In the genomic region with DNA sequence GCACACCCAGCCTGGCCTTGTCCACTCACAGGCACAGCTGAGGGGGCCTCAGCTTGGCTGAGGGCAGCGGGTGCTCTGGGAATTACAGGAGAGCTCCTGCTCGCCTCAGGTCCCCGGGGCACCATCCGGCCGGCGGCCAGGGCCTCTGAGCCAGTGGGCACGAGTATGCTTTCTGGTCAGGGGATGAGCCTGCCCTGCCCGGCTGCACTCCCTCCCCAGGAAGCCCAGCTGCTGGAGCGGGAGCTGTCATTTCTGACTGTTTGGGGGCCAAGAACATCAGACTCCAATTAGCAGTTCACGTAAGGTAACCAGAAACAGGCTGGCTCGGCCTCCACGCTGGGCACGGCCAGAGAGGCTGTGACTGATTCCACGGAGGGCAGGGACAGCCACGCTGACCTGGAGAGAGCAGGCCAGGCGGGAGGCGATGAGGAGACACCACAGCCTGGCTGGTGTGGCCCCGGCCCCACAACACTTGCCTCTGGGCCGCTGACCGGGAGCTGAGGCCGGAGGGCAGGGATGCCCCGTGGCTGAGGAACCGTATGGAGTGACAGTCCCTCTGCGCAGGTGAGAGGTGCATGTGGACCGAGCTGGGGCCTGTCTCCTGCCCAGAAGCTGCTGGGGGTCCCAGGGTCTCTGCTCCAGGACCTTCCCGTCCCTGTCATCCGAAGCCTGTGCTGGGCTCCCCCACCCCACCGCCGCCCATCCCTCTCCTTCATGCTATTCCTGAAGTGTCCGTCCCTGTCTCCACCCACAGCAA, we compare ENCODE assay signal across 17 cellular contexts. TPM values are rescaled to one million over a fixed set of nuclear protein-coding genes. Genes with fewer than 3 reads are reported as not detected.
A peak's percentile ranks its signal among the peaks of the same experiment; 100 is the strongest.
DNase-seq lines count a peak whose midpoint lies in the region; ATAC-seq, FAIRE-seq and TF ChIP-seq lines count a peak whose summit lies in the region.
"Had no signal": no experiment of that assay in that cellular context is flagged by ENCODE, and none has a peak within 500 bp of the region (broad histone marks: within the 10 kb centered on the region; RNA-seq: fewer than 3 reads in every experiment).

No MANE protein-coding gene starts in this region.

- no peak overlapping the region for H3K4me3 Mint-ChIP-seq in activated naive CD8-positive, alpha-beta T cell treated with anti-CD3 and anti-CD28 coated beads, Interleukin-2, amount 10 ng/mL, durations not matched to agents 7 days and 5 days
- H3K4me3 Mint-ChIP-seq in activated naive CD8-positive, alpha-beta T cell treated with anti-CD3 and anti-CD28 coated beads for 36 hours = no peak overlapping the region
- no peak overlapping the region for H3K4me3 Mint-ChIP-seq in glutamatergic neuron (ENCODE audit: unreplicated experiment)
- H3K4me3 Mint-ChIP-seq: activated CD4-positive, alpha-beta T cell treated with anti-CD3 and anti-CD28 coated beads, Interleukin-2, amount 10 ng/mL, durations not matched to agents 7 days and 5 days; activated T-helper 17 cell treated with anti-CD3 and anti-CD28 coated beads, Interleukin-2, amount 50 U/mL, for 72 hours had no signal

- no peaks in the 10 kb centered on the region for H3K27me3 Mint-ChIP-seq in activated naive CD8-positive, alpha-beta T cell treated with anti-CD3 and anti-CD28 coated beads, Interleukin-2, amount 10 ng/mL, durations not matched to agents 7 days and 5 days
- H3K27me3 Mint-ChIP-seq in activated naive CD8-positive, alpha-beta T cell treated with anti-CD3 and anti-CD28 coated beads for 36 hours = no peaks in the 10 kb centered on the region
- H3K27me3 Mint-ChIP-seq in glutamatergic neuron (ENCODE audit: unreplicated experiment) = peaks cover 4% of the 10 kb centered on the region
- H3K27me3 Mint-ChIP-seq: activated CD4-positive, alpha-beta T cell treated with anti-CD3 and anti-CD28 coated beads, Interleukin-2, amount 10 ng/mL, durations not matched to agents 7 days and 5 days; activated T-helper 17 cell treated with anti-CD3 and anti-CD28 coated beads, Interleukin-2, amount 50 U/mL, for 72 hours had no signal

- no peak for ATAC-seq in activated naive CD8-positive, alpha-beta T cell treated with anti-CD3 and anti-CD28 coated beads, Interleukin-2, amount 10 ng/mL, durations not matched to agents 7 days and 5 days (ENCODE audit: low read depth)
- ATAC-seq in HG03097 (IDR thresholded peaks at IDR 0.05; ENCODE audit: low FRiP score, unreplicated experiment) = no peak
- ATAC-seq: activated T-helper 17 cell treated with anti-CD3 and anti-CD28 coated beads, Interleukin-2, amount 50 U/mL, for 72 hours; GM12878 had no signal

- intact Hi-C loops in ovary (cut with DNase I) = no loop called here
- intact Hi-C loops in uterus (cut with DNase I; ENCODE audit: low total_unique reads) = no loop called here

- no peaks in the 10 kb centered on the region for H3K36me3 Mint-ChIP-seq in activated naive CD8-positive, alpha-beta T cell treated with anti-CD3 and anti-CD28 coated beads, Interleukin-2, amount 10 ng/mL, durations not matched to agents 7 days and 5 days
- peaks cover 4% of the 10 kb centered on the region for H3K36me3 Mint-ChIP-seq in activated naive CD8-positive, alpha-beta T cell treated with anti-CD3 and anti-CD28 coated beads for 36 hours
- H3K36me3 Mint-ChIP-seq in glutamatergic neuron (ENCODE audit: unreplicated experiment) = no peaks in the 10 kb centered on the region

- H3K27me3 ChIP-seq in ovary (no peaks in the 10 kb centered on the region), uterus (no peaks in the 10 kb centered on the region)

- no peak for FAIRE-seq in H54 (lab: Jason Lieb, UNC)
- FAIRE-seq: GM12878, small intestine had no signal

- no peaks in the 10 kb centered on the region for H3K9me3 Mint-ChIP-seq in activated naive CD8-positive, alpha-beta T cell treated with anti-CD3 and anti-CD28 coated beads, Interleukin-2, amount 10 ng/mL, durations not matched to agents 7 days and 5 days
- no peaks in the 10 kb centered on the region for H3K9me3 Mint-ChIP-seq in activated naive CD8-positive, alpha-beta T cell treated with anti-CD3 and anti-CD28 coated beads for 36 hours
- peaks cover 6% of the 10 kb centered on the region for H3K9me3 Mint-ChIP-seq in glutamatergic neuron (ENCODE audit: unreplicated experiment)
- H3K9me3 Mint-ChIP-seq: activated CD4-positive, alpha-beta T cell treated with anti-CD3 and anti-CD28 coated beads, Interleukin-2, amount 10 ng/mL, durations not matched to agents 7 days and 5 days; activated T-helper 17 cell treated with anti-CD3 and anti-CD28 coated beads, Interleukin-2, amount 50 U/mL, for 72 hours had no signal

- TF ChIP-seq POLR2A in ovary (IDR thresholded peaks at IDR 0.05) (no peak), uterus (IDR thresholded peaks at IDR 0.05) (no peak), H54 (IDR thresholded peaks at IDR 0.05; ENCODE audit: low read depth, low read length) (no peak)

- DNase-seq in activated naive CD8-positive, alpha-beta T cell treated with anti-CD3 and anti-CD28 coated beads, Interleukin-2, amount 10 ng/mL, durations not matched to agents 7 days and 5 days = peak; percentile 24
- DNase-seq in activated naive CD8-positive, alpha-beta T cell treated with anti-CD3 and anti-CD28 coated beads for 36 hours = no peak
- DNase-seq in glutamatergic neuron = peak; percentile 22
- peak in 2 of 5 donors; percentile 20 to 22 for DNase-seq in ovary
- peak; percentile 24 to 43 for DNase-seq in uterus
- no peak for DNase-seq in H54 (ENCODE audit: insufficient read length, low spot score)
- no peak for DNase-seq in NCI-H1694 treated with DMSO at 0.1 percent for 48 hours (lab: John Stamatoyannopoulos, UW)
- DNase-seq: activated CD4-positive, alpha-beta T cell treated with anti-CD3 and anti-CD28 coated beads, Interleukin-2, amount 10 ng/mL, durations not matched to agents 7 days and 5 days; DMS79; GOT3; NCI-H2171 treated with DMSO at 0.1 percent for 48 hours; small intestine; T-helper 1 cell; trophoblast cell had no signal

- POLR2A ChIA-PET in activated naive CD8-positive, alpha-beta T cell treated with anti-CD3 and anti-CD28 coated beads, Interleukin-2, amount 10 ng/mL, durations not matched to agents 7 days and 5 days (lab: Charles Lee) = interaction anchor here (0.8 kb wide), 1 partner anchor 16 kb away, joined by 3 read pairs; a partner anchor contains a TSS

- peak overlapping the region; percentile 34 for H3K27ac Mint-ChIP-seq in activated naive CD8-positive, alpha-beta T cell treated with anti-CD3 and anti-CD28 coated beads, Interleukin-2, amount 10 ng/mL, durations not matched to agents 7 days and 5 days
- H3K27ac Mint-ChIP-seq in activated naive CD8-positive, alpha-beta T cell treated with anti-CD3 and anti-CD28 coated beads for 36 hours = no peak overlapping the region
- no peak overlapping the region for H3K27ac Mint-ChIP-seq in glutamatergic neuron (ENCODE audit: unreplicated experiment)
- H3K27ac Mint-ChIP-seq: activated CD4-positive, alpha-beta T cell treated with anti-CD3 and anti-CD28 coated beads, Interleukin-2, amount 10 ng/mL, durations not matched to agents 7 days and 5 days; activated T-helper 17 cell treated with anti-CD3 and anti-CD28 coated beads, Interleukin-2, amount 50 U/mL, for 72 hours had no signal

- H3K36me3 ChIP-seq in ovary (no peaks in the 10 kb centered on the region), uterus (no peaks in the 10 kb centered on the region)

- no peak for TF ChIP-seq EP300 in ovary (IDR thresholded peaks at IDR 0.05)

- H3K4me1 ChIP-seq in ovary (ENCODE audit: insufficient read depth) = peaks cover 7% of the 10 kb centered on the region
- peaks cover 4 to 41% of the 10 kb centered on the region in 2 donors for H3K4me1 ChIP-seq in uterus

- H3K27ac ChIP-seq in ovary (peak overlapping the region; percentile 28 to 38), uterus (peak overlapping the region; percentile 59 to 72)

- 84 to 92% (median 91%) methylated on average over 20 to 30 of the region's 30 CpGs for WGBS in ovary, 3 donors

- H3K9me3 ChIP-seq in ovary (no peaks in the 10 kb centered on the region), uterus (no peaks in the 10 kb centered on the region)

- TF ChIP-seq CTCF in glutamatergic neuron (IDR thresholded peaks at IDR 0.05; ENCODE audit: partially characterized antibody, unreplicated experiment) (no peak), ovary (IDR thresholded peaks at IDR 0.05) (no peak), uterus (IDR thresholded peaks at IDR 0.05) (no peak)

- no peaks in the 10 kb centered on the region for H3K4me1 Mint-ChIP-seq in activated naive CD8-positive, alpha-beta T cell treated with anti-CD3 and anti-CD28 coated beads, Interleukin-2, amount 10 ng/mL, durations not matched to agents 7 days and 5 days
- peaks cover under 1% of the 10 kb centered on the region for H3K4me1 Mint-ChIP-seq in activated naive CD8-positive, alpha-beta T cell treated with anti-CD3 and anti-CD28 coated beads for 36 hours
- H3K4me1 Mint-ChIP-seq in glutamatergic neuron (ENCODE audit: low read depth, unreplicated experiment) = peaks cover 15% of the 10 kb centered on the region
- H3K4me1 Mint-ChIP-seq: activated CD4-positive, alpha-beta T cell treated with anti-CD3 and anti-CD28 coated beads, Interleukin-2, amount 10 ng/mL, durations not matched to agents 7 days and 5 days; activated T-helper 17 cell treated with anti-CD3 and anti-CD28 coated beads, Interleukin-2, amount 50 U/mL, for 72 hours had no signal

- no peak overlapping the region for H3K4me3 ChIP-seq in ovary
- no peak overlapping the region for H3K4me3 ChIP-seq in uterus
- H3K4me3 ChIP-seq: GM12878 had no signal

RNA-seq across cellular contexts. Expression of a gene that starts 15.5 kb away (rescaled TPM):
- 10 to 100 TPM; 26.2 to 26.3 TPM for total RNA-seq in activated naive CD8-positive, alpha-beta T cell treated with anti-CD3 and anti-CD28 coated beads, Interleukin-2, amount 10 ng/mL, durations not matched to agents 7 days and 5 days
- total RNA-seq in activated naive CD8-positive, alpha-beta T cell treated with anti-CD3 and anti-CD28 coated beads for 36 hours = 10 to 100 TPM; 30.1 to 30.9 TPM
- total RNA-seq in glutamatergic neuron (ENCODE audit: unreplicated experiment) (75.1 TPM), ovary (10 to 100 TPM in 4 of 7 donors, 1 to 10 TPM in 3; 7.3 to 54.6 (median 12.0) TPM), uterus (10 to 100 TPM; 10.3 to 33.3 (median 25.5) TPM)
- 10 to 100 TPM in 1 of 2 donors, 1 to 10 TPM in 1; 5.6 to 12.1 TPM for polyA plus RNA-seq in ovary

Comparison
In these comparisons a context has a peak if more than half of its experiments do, and no peak if none do; other contexts are left out.
1. DNase-seq: peak in activated naive CD8-positive, alpha-beta T cell treated with anti-CD3 and anti-CD28 coated beads, Interleukin-2, amount 10 ng/mL, durations not matched to agents 7 days and 5 days (single experiment), glutamatergic neuron (single experiment) and uterus (2 of 2); none in activated naive CD8-positive, alpha-beta T cell treated with anti-CD3 and anti-CD28 coated beads for 36 hours (single experiment), H54 (single experiment) and NCI-H1694 treated with DMSO at 0.1 percent for 48 hours (single experiment).